Comparison of ENCODE assay signal across 20 cellular contexts in genomic region chr5:52661903-52662302, GRCh38.
"Had no signal": no experiment of that assay in that cellular context is flagged by ENCODE, and none has a peak within 500 bp of the region (broad histone marks: within the 10 kb centered on the region; RNA-seq: fewer than 3 reads in every experiment).

No MANE protein-coding gene starts in this region.

- H3K27me3 ChIP-seq: hepatocyte, tibial artery, upper lobe of left lung, uterus had no signal

- H3K4me1 Mint-ChIP-seq: endodermal cell; natural killer cell; neural crest cell; stimulated activated memory B cell treated with anti-CD40 and anti-IgM and Interleukin-4, amounts not matched to agents 10 μg/mL and 1 μg/mL and 100 μg/mL, for 72 hours had no signal

- H2AFZ ChIP-seq: hepatocyte had no signal

- H3K27me3 Mint-ChIP-seq: progenitor cell of endocrine pancreas; stimulated activated naive CD8-positive, alpha-beta T cell treated with anti-CD3 and anti-CD28 coated beads, Interleukin-15, Interleukin-2, amounts not matched to agents 100 ng/mL and 50 ng/mL, for 24 hours had no signal

- H3K9me3 ChIP-seq: mucosa of descending colon, tibial artery, upper lobe of left lung, uterus had no signal

- H3K9me3 Mint-ChIP-seq: endodermal cell; natural killer cell; neural crest cell; stimulated activated memory B cell treated with anti-CD40 and anti-IgM and Interleukin-4, amounts not matched to agents 10 μg/mL and 1 μg/mL and 100 μg/mL, for 72 hours; stimulated activated naive CD8-positive, alpha-beta T cell treated with anti-CD3 and anti-CD28 coated beads, Interleukin-15, Interleukin-2, amounts not matched to agents 100 ng/mL and 50 ng/mL, for 24 hours had no signal

- DNase-seq: effector CD4-positive, alpha-beta T cell; endodermal cell; erythroblast; foreskin melanocyte; head of caudate nucleus; kidney glomerular epithelial cell; mammary epithelial cell; mucosa of descending colon; natural killer cell; right cardiac atrium; stimulated activated CD4-positive, alpha-beta T cell treated with anti-CD3 and anti-CD28 coated beads, Interleukin-4, amount 100 ng/mL, for 1 hour; tibial artery; upper lobe of left lung; uterus had no signal

- ATAC-seq: mucosa of descending colon; natural killer cell; right cardiac atrium; stimulated activated memory B cell treated with anti-CD40 and anti-IgM and Interleukin-4, amounts not matched to agents 10 μg/mL and 1 μg/mL and 100 μg/mL, for 72 hours had no signal

- H3K36me3 Mint-ChIP-seq: natural killer cell; stimulated activated memory B cell treated with anti-CD40 and anti-IgM and Interleukin-4, amounts not matched to agents 10 μg/mL and 1 μg/mL and 100 μg/mL, for 72 hours had no signal

- H3K4me2 ChIP-seq: hepatocyte had no signal

- H3K79me2 ChIP-seq: hepatocyte had no signal

- H3K27ac Mint-ChIP-seq: endodermal cell; natural killer cell; progenitor cell of endocrine pancreas; stimulated activated memory B cell treated with anti-CD40 and anti-IgM and Interleukin-4, amounts not matched to agents 10 μg/mL and 1 μg/mL and 100 μg/mL, for 72 hours; stimulated activated naive CD8-positive, alpha-beta T cell treated with anti-CD3 and anti-CD28 coated beads, Interleukin-15, Interleukin-2, amounts not matched to agents 100 ng/mL and 50 ng/mL, for 24 hours had no signal

- H3K36me3 ChIP-seq: tibial artery, upper lobe of left lung, uterus had no signal

- H3K4me1 ChIP-seq: uterus had no signal

- H3K27ac ChIP-seq: coronary artery, hepatocyte, tibial artery, upper lobe of left lung, uterus had no signal

- H3K4me3 Mint-ChIP-seq: endodermal cell; natural killer cell; neural crest cell; stimulated activated memory B cell treated with anti-CD40 and anti-IgM and Interleukin-4, amounts not matched to agents 10 μg/mL and 1 μg/mL and 100 μg/mL, for 72 hours; stimulated activated naive CD8-positive, alpha-beta T cell treated with anti-CD3 and anti-CD28 coated beads, Interleukin-15, Interleukin-2, amounts not matched to agents 100 ng/mL and 50 ng/mL, for 24 hours had no signal

- H3K4me3 ChIP-seq: coronary artery, hepatocyte, mucosa of descending colon, tibial artery, upper lobe of left lung, uterus had no signal
